ENCODE assay signal across 17 cellular contexts in genomic region chr7:157566631-157567006, GRCh38.
A peak's percentile ranks its signal among the peaks of the same experiment; 100 is the strongest.
DNase-seq lines count a peak whose midpoint lies in the region; ATAC-seq and TF ChIP-seq lines count a peak whose summit lies in the region.
"Had no signal": no experiment of that assay in that cellular context is flagged by ENCODE, and none has a peak within 500 bp of the region (broad histone marks: within the 10 kb centered on the region; RNA-seq: fewer than 3 reads in every experiment).

No MANE protein-coding gene starts in this region.

- no peaks in the 10 kb centered on the region for H3K27me3 ChIP-seq in sigmoid colon

- H3K27ac Mint-ChIP-seq in activated naive CD8-positive, alpha-beta T cell, result no peak overlapping the region
- H3K27ac Mint-ChIP-seq in activated naive CD8-positive, alpha-beta T cell treated with anti-CD3 and anti-CD28 coated beads for 36 hours, result no peak overlapping the region
- H3K27ac Mint-ChIP-seq in central memory CD8-positive, alpha-beta T cell (ENCODE audit: low read depth), result peak overlapping the region; percentile 35
- H3K27ac Mint-ChIP-seq in nephron, result peak overlapping the region in 1 of 3 experiments; percentile 81
- H3K27ac Mint-ChIP-seq: CD14-positive monocyte had no signal

- ATAC-seq in central memory CD8-positive, alpha-beta T cell (replicated peaks; ENCODE audit: extremely low read depth, poor library complexity, severe bottlenecking), result no peak
- ATAC-seq in HG03571 (IDR thresholded peaks at IDR 0.05; ENCODE audit: unreplicated experiment), result no peak
- ATAC-seq in GM19463 (IDR thresholded peaks at IDR 0.05; ENCODE audit: unreplicated experiment), result no peak

- peak overlapping the region; percentile 8 for H3K4me3 Mint-ChIP-seq in activated naive CD8-positive, alpha-beta T cell
- no peak overlapping the region for H3K4me3 Mint-ChIP-seq in activated naive CD8-positive, alpha-beta T cell treated with anti-CD3 and anti-CD28 coated beads for 36 hours
- H3K4me3 Mint-ChIP-seq in central memory CD8-positive, alpha-beta T cell, result peak overlapping the region; percentile 26
- peak overlapping the region; percentile 45 to 93 (median 92) for H3K4me3 Mint-ChIP-seq in nephron
- H3K4me3 Mint-ChIP-seq: CD14-positive monocyte had no signal

- no peak for TF ChIP-seq CTCF in nephron (IDR thresholded peaks at IDR 0.05; ENCODE audit: unreplicated experiment in 3 of 3)
- TF ChIP-seq CTCF in sigmoid colon (IDR thresholded peaks at IDR 0.05), result no peak

- no peak overlapping the region for H3K27ac ChIP-seq in sigmoid colon

- no peaks in the 10 kb centered on the region for H3K9me3 Mint-ChIP-seq in activated naive CD8-positive, alpha-beta T cell (ENCODE audit: low read depth)
- no peaks in the 10 kb centered on the region for H3K9me3 Mint-ChIP-seq in activated naive CD8-positive, alpha-beta T cell treated with anti-CD3 and anti-CD28 coated beads for 36 hours
- no peaks in the 10 kb centered on the region for H3K9me3 Mint-ChIP-seq in central memory CD8-positive, alpha-beta T cell
- H3K9me3 Mint-ChIP-seq in nephron, result no peaks in the 10 kb centered on the region

- H3K9me3 ChIP-seq in sigmoid colon, result no peaks in the 10 kb centered on the region

- no peak for TF ChIP-seq EP300 in sigmoid colon (IDR thresholded peaks at IDR 0.05)

- H3K4me1 Mint-ChIP-seq in activated naive CD8-positive, alpha-beta T cell (ENCODE audit: low read depth), result peaks cover 24% of the 10 kb centered on the region
- peaks cover 20% of the 10 kb centered on the region for H3K4me1 Mint-ChIP-seq in activated naive CD8-positive, alpha-beta T cell treated with anti-CD3 and anti-CD28 coated beads for 36 hours
- peaks cover 28% of the 10 kb centered on the region for H3K4me1 Mint-ChIP-seq in central memory CD8-positive, alpha-beta T cell
- peaks cover 17% of the 10 kb centered on the region for H3K4me1 Mint-ChIP-seq in nephron

- no peaks in the 10 kb centered on the region for H3K36me3 Mint-ChIP-seq in activated naive CD8-positive, alpha-beta T cell
- no peaks in the 10 kb centered on the region for H3K36me3 Mint-ChIP-seq in activated naive CD8-positive, alpha-beta T cell treated with anti-CD3 and anti-CD28 coated beads for 36 hours
- H3K36me3 Mint-ChIP-seq in central memory CD8-positive, alpha-beta T cell (ENCODE audit: insufficient read depth), result peaks cover 4% of the 10 kb centered on the region
- peaks cover 6% of the 10 kb centered on the region for H3K36me3 Mint-ChIP-seq in nephron (ENCODE audit: low read depth)
- H3K36me3 Mint-ChIP-seq: CD14-positive monocyte had no signal

- no peak overlapping the region for H3K4me3 ChIP-seq in sigmoid colon

- TF ChIP-seq POLR2A in sigmoid colon (IDR thresholded peaks at IDR 0.05), result no peak

- H3K36me3 ChIP-seq in sigmoid colon, result no peaks in the 10 kb centered on the region

- DNase-seq in activated naive CD8-positive, alpha-beta T cell treated with anti-CD3 and anti-CD28 coated beads for 36 hours, result no peak
- no peak for DNase-seq in central memory CD8-positive, alpha-beta T cell (ENCODE audit: low spot score in 2 of 2)
- DNase-seq in sigmoid colon, result peak; percentile 38
- no peak for DNase-seq in middle frontal gyrus (ENCODE audit: extremely low spot score, low spot score)
- DNase-seq: DMS79, Kasumi-1, NCI-H1417, NCI-H1694 treated with DMSO at 0.1 percent for 48 hours, NCI-H2081 treated with DMSO at 0.1 percent for 48 hours, NCI-H2171 treated with DMSO at 0.1 percent for 48 hours, NCI-H446, NCI-H526 had no signal

- peaks cover 0 to 14% (median 8%) of the 10 kb centered on the region in 4 donors for H3K4me1 ChIP-seq in sigmoid colon

- intact Hi-C loops in sigmoid colon (cut with DNase I), result no loop called here

- no peaks in the 10 kb centered on the region for H3K27me3 Mint-ChIP-seq in activated naive CD8-positive, alpha-beta T cell
- H3K27me3 Mint-ChIP-seq in activated naive CD8-positive, alpha-beta T cell treated with anti-CD3 and anti-CD28 coated beads for 36 hours, result peaks cover 4% of the 10 kb centered on the region
- H3K27me3 Mint-ChIP-seq in central memory CD8-positive, alpha-beta T cell, result peaks cover 3% of the 10 kb centered on the region
- H3K27me3 Mint-ChIP-seq in nephron (ENCODE audit: low read depth), result peaks cover 4% of the 10 kb centered on the region

- WGBS in sigmoid colon, 2 donors, result 96 to 97% methylated on average over 10 of the region's 10 CpGs
